In the genomic region with DNA sequence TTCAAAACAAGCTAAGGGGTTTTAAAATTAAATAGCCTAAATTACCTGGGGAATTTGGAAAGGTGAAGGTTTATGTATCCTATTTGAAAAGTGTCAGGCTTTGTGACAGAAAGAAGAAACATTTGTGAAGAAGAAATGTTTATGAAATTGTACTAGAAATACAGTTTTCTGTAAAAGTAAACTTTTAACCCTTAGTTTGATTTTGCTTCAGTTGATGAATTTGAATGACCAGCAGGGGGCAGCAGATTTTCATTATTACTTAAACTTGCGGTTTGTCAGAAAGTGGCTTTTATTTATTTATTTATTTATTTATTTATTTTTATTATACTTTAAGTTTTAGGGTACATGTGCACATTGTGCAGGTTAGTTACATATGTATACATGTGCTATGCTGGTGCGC, we compare ENCODE assay signal across 1 cellular context.
TF ChIP-seq lines count a peak whose summit lies in the region.

No MANE protein-coding gene starts in this region.

TF ChIP-seq in H1, 55 proteins besides CTCF, POLR2A, EP300 and RAD21 (continued from another document):
- no peak for TF ChIP-seq CHD2 (IDR thresholded peaks at IDR 0.05; ENCODE audit: low read length)
